Comparison of ENCODE assay signal across 8 cellular contexts in the genomic region with DNA sequence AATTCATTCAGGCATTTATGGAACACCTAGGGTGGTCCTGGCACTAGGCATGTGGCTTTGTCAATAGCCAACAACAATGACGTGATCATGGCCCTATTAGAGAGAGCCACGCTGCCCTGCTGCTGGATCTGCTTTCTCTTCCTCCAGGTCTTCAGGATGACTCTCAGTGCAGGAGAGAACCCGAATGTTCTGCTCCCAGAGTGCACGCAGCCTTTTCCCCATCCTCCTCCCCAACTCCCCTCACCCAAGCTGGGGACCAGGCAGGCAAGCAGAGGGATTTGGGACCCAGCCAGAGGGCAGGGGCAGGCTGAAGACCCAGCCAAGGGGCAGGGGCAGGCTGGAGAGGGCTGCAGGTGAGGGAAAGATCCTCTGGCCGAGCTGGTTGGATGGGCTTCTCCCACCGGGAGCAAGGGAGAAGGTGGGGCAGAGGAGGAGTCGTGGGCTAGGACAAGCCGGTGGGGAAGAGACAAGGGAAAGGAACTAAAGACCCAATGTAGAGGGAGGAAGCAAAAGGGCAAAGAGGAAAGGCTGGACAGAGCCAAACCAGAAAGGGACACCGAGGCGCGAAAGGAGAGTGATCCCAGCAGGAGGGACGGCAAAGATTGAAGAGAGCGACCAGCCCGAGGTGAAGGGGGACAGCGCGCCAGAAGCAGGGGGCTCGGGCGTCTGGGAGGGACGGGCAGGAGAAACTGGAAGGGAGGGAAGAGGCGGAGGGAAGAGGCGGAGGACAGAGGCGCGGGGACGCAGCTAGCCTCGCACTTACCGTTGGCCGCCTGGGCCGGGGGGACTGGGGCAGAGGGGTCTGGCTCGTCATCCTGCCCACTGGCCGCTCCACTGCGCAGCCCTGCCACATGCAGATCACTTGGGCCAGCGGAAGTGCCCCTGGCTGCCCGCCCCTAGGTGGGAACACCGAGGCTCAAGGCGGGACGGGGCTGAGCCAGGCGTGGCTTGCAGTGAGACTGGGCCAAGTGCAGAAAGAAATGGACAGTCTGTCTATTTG. TPM values are rescaled to one million over a fixed set of nuclear protein-coding genes. Genes with fewer than 3 reads are reported as not detected.
A peak's percentile ranks its signal among the peaks of the same experiment; 100 is the strongest.
DNase-seq lines count a peak whose midpoint lies in the region; ATAC-seq and TF ChIP-seq lines count a peak whose summit lies in the region.

A gene with protein sequence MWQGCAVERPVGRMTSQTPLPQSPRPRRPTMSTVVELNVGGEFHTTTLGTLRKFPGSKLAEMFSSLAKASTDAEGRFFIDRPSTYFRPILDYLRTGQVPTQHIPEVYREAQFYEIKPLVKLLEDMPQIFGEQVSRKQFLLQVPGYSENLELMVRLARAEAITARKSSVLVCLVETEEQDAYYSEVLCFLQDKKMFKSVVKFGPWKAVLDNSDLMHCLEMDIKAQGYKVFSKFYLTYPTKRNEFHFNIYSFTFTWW (minus strand): TSS at position 880 of the 1,000 bp plus-strand sequence. CDS start 27 bp downstream, at position 853.

- DNase-seq in BJ (ENCODE audit: low read depth) (no peak), NCI-H345 (lab: John Stamatoyannopoulos, UW) (peak; percentile 82), activated gamma-delta T cell (lab: John Stamatoyannopoulos, UW) (no peak)
- no peak for DNase-seq in activated effector memory CD4-positive, alpha-beta T cell treated with anti-CD3 and anti-CD28 coated beads, Interleukin-2, amount 50 U/mL, for 16 hours

- no peaks in the 10 kb centered on the region for H3K9me3 ChIP-seq in ectodermal cell (ENCODE audit: control insufficient read depth, low read length)
- H3K9me3 ChIP-seq in mucosa of stomach (ENCODE audit: control insufficient read depth, low read length), result no peaks in the 10 kb centered on the region

- ATAC-seq in HG03159 (IDR thresholded peaks at IDR 0.05; ENCODE audit: unreplicated experiment), result no peak
- no peak for ATAC-seq in GM19397 (IDR thresholded peaks at IDR 0.05; ENCODE audit: unreplicated experiment)

- no peak for TF ChIP-seq CTCF in BJ (IDR thresholded peaks at IDR 0.05; ENCODE audit: insufficient read depth, low read depth, low read length)

- peak within 1 kb of the TSS; percentile 86 for H3K9ac ChIP-seq in mucosa of stomach (ENCODE audit: low read length)

- 5 to 6% methylated on average over 37 of the region's 37 CpGs for WGBS in ectodermal cell, 2 experiments

- H3K27me3 ChIP-seq in BJ (ENCODE audit: control insufficient read depth, insufficient read depth, low read length) (no peaks in the 10 kb centered on the region), ectodermal cell (ENCODE audit: control insufficient read depth, insufficient read depth, low read length, poor library complexity, severe bottlenecking) (no peaks in the 10 kb centered on the region), mucosa of stomach (ENCODE audit: control insufficient read depth, insufficient read depth, low read length) (no peaks in the 10 kb centered on the region)

- H3K27ac ChIP-seq in ectodermal cell (ENCODE audit: insufficient read depth, low read depth, low read length, poor library complexity, severe bottlenecking), result no peak within 1 kb of the TSS

- POLR2A ChIA-PET in BJ (lab: Charles Lee), result no interaction called here

- H3K4me1 ChIP-seq in ectodermal cell (ENCODE audit: control insufficient read depth, insufficient read depth, low read length) (peaks cover 7% of the 10 kb centered on the region), mucosa of stomach (ENCODE audit: control insufficient read depth, insufficient read depth, low read length) (peaks cover 21% of the 10 kb centered on the region)

- no peaks in the 10 kb centered on the region for H3K36me3 ChIP-seq in BJ (ENCODE audit: control insufficient read depth, insufficient read depth, low read length)
- no peaks in the 10 kb centered on the region for H3K36me3 ChIP-seq in ectodermal cell (ENCODE audit: control insufficient read depth, insufficient read depth, low read length)
- no peaks in the 10 kb centered on the region for H3K36me3 ChIP-seq in mucosa of stomach (ENCODE audit: control insufficient read depth, insufficient read depth, low read length)

- H3K4me3 ChIP-seq in BJ (ENCODE audit: low read depth, low read length), result peak within 1 kb of the TSS; percentile 43
- H3K4me3 ChIP-seq in ectodermal cell (ENCODE audit: insufficient read depth, low read depth, low read length), result peak within 1 kb of the TSS; percentile 26
- H3K4me3 ChIP-seq in mucosa of stomach (ENCODE audit: low read length), result peak within 1 kb of the TSS; percentile 48

- CTCF ChIA-PET in BJ (lab: Yijun Ruan, JAX), result no interaction called here

RNA-seq across cellular contexts. Expression of the gene that starts here (rescaled TPM):
- polyA plus RNA-seq in BJ (2011; rRNA removed), result 1.8 and 2.1 TPM in 2 replicates
- polyA minus RNA-seq in BJ (2011; rRNA and poly(A)+ RNA removed), result 1.1 and 1.3 TPM in 2 replicates
- polyA plus RNA-seq in ectodermal cell (2013, experiment 1 of 4), result 5.0 TPM
- polyA plus RNA-seq in ectodermal cell (2013, experiment 2 of 4), result 5.2 TPM
- 4.6 TPM for polyA plus RNA-seq in ectodermal cell (2013, experiment 3 of 4)
- 4.1 TPM for polyA plus RNA-seq in ectodermal cell (2013, experiment 4 of 4)
